In the genomic region with DNA sequence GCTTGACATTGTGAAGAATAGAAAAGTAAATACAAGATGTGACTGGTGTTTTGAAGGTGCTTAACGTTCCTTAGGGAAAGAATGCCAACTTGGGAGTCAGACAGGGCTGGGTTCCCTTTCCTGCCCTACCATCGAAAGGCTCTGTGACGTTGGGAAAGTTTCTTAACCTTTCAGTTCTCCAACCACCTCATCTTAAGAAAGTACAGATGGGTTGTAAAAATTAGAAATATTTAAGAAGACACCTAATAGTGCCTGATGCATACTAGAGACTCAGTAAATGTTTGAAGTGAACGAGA, we compare ENCODE assay signal across 8 cellular contexts. TPM values are rescaled to one million over a fixed set of nuclear protein-coding genes. Genes with fewer than 3 reads are reported as not detected.
DNase-seq lines count a peak whose midpoint lies in the region; ATAC-seq and TF ChIP-seq lines count a peak whose summit lies in the region.

No MANE protein-coding gene starts in this region.

- peak overlapping the region; percentile 84 for H3K9ac ChIP-seq in DND-41 (ENCODE audit: low read depth, low read length)

- no peaks in the 10 kb centered on the region for H3K27me3 Mint-ChIP-seq in progenitor cell of endocrine pancreas

- intact Hi-C loops in esophagus muscularis mucosa (cut with DNase I): loop anchor here (2.0 kb wide), 1 partner anchor 48 kb away; a partner anchor contains a TSS

- H3K4me2 ChIP-seq in DND-41 (ENCODE audit: insufficient read depth, low read length): peak overlapping the region; percentile 76

- peak overlapping the region; percentile 80 for H3K27ac ChIP-seq in DND-41 (ENCODE audit: low read length)
- H3K27ac ChIP-seq in esophagus muscularis mucosa (replicated peaks in 1 of 4): peak overlapping the region; percentile 97 to 100 (median 98)

- H3K36me3 ChIP-seq in DND-41 (ENCODE audit: insufficient read depth, low read length): peaks cover 42% of the 10 kb centered on the region
- peaks cover 0 to 18% (median 14%) of the 10 kb centered on the region in 4 donors for H3K36me3 ChIP-seq in esophagus muscularis mucosa

- TF ChIP-seq POLR2A in esophagus muscularis mucosa (IDR thresholded peaks at IDR 0.05; ENCODE audit: low read depth) (no peak), GM18505 (IDR thresholded peaks at IDR 0.05; ENCODE audit: borderline replicate concordance, extremely low read depth, insufficient read depth, insufficient read length) (no peak)

- H3K4me3 Mint-ChIP-seq in progenitor cell of endocrine pancreas (ENCODE audit: low read depth): peak overlapping the region; percentile 87

- ATAC-seq in DND-41 (ENCODE audit: insufficient read depth, low read depth) (no peak), GM18505 (IDR thresholded peaks at IDR 0.05; ENCODE audit: unreplicated experiment) (no peak), GM21528 (IDR thresholded peaks at IDR 0.05; ENCODE audit: low FRiP score, unreplicated experiment) (no peak)

- peak overlapping the region; percentile 67 to 69 for H3K4me3 ChIP-seq in DND-41 (ENCODE audit: low read depth in 1 of 2, low read length in 2 of 2)
- peak overlapping the region; percentile 82 to 100 (median 87) for H3K4me3 ChIP-seq in esophagus muscularis mucosa

- no peaks in the 10 kb centered on the region for H3K36me3 Mint-ChIP-seq in progenitor cell of endocrine pancreas (ENCODE audit: insufficient read depth)

- H3K27me3 ChIP-seq in DND-41 (ENCODE audit: insufficient read depth, low read length, poor library complexity) (no peaks in the 10 kb centered on the region), esophagus muscularis mucosa (no peaks in the 10 kb centered on the region)

- H3K9me3 Mint-ChIP-seq in progenitor cell of endocrine pancreas (ENCODE audit: low read depth): no peaks in the 10 kb centered on the region

- H2AFZ ChIP-seq in DND-41 (ENCODE audit: low read depth, low read length): no peak overlapping the region

- WGBS in esophagus muscularis mucosa: 1% methylated on average over 4 of the region's 4 CpGs

- H3K27ac Mint-ChIP-seq in progenitor cell of endocrine pancreas: peak overlapping the region; percentile 94

- peaks cover 47% of the 10 kb centered on the region for H4K20me1 ChIP-seq in DND-41 (ENCODE audit: insufficient read depth, low read length)

- no peak for TF ChIP-seq CTCF in DND-41 (IDR thresholded peaks at IDR 0.05; ENCODE audit: borderline replicate concordance, extremely low read depth, low read length, poor library complexity, severe bottlenecking)
- TF ChIP-seq CTCF in esophagus muscularis mucosa (IDR thresholded peaks at IDR 0.05): no peak
- TF ChIP-seq CTCF in progenitor cell of endocrine pancreas (IDR thresholded peaks at IDR 0.05; ENCODE audit: unreplicated experiment): no peak

- no peak for TF ChIP-seq EP300 in esophagus muscularis mucosa (IDR thresholded peaks at IDR 0.05)

- DNase-seq in DND-41: no peak
- peak; percentile 41 for DNase-seq in RKO (ENCODE audit: low spot score)
- no peak for DNase-seq in esophagus muscularis mucosa (ENCODE audit: extremely low spot score)
- no peak for DNase-seq in progenitor cell of endocrine pancreas (ENCODE audit: low spot score, unreplicated experiment)
- no peak for DNase-seq in COLO668 (lab: John Stamatoyannopoulos, UW; ENCODE audit: unreplicated experiment)
- DNase-seq in NCI-H1417 treated with DMSO at 0.1 percent for 48 hours (lab: John Stamatoyannopoulos, UW): no peak

- H3K9me3 ChIP-seq in DND-41 (ENCODE audit: insufficient read depth, low read length, severe bottlenecking) (no peaks in the 10 kb centered on the region), esophagus muscularis mucosa (no peaks in the 10 kb centered on the region)

- H3K4me1 Mint-ChIP-seq in progenitor cell of endocrine pancreas (ENCODE audit: low read depth): peaks cover 25% of the 10 kb centered on the region

- peaks cover 39% of the 10 kb centered on the region for H3K4me1 ChIP-seq in DND-41 (ENCODE audit: insufficient read depth, low read length)
- peaks cover 23 to 52% (median 39%) of the 10 kb centered on the region in 4 donors for H3K4me1 ChIP-seq in esophagus muscularis mucosa

- peaks cover 61% of the 10 kb centered on the region for H3K79me2 ChIP-seq in DND-41 (ENCODE audit: insufficient read depth, low read length)

RNA-seq across cellular contexts. Expression of a gene that starts 1.1 kb away (rescaled TPM):
- total RNA-seq in esophagus muscularis mucosa (10 to 100 TPM; 35.7 to 62.5 (median 50.6) TPM), progenitor cell of endocrine pancreas (64.0 and 64.9 TPM in 2 replicates)

RNA-seq across cellular contexts. Expression of a gene that starts 6.1 kb away (rescaled TPM):
- 10 to 100 TPM; 49.4 to 76.9 (median 59.4) TPM for total RNA-seq in esophagus muscularis mucosa
- 40.6 and 46.3 TPM in 2 replicates for total RNA-seq in progenitor cell of endocrine pancreas

RNA-seq across cellular contexts. Expression of a gene that starts 25.1 kb away (rescaled TPM):
- total RNA-seq in esophagus muscularis mucosa (10 to 100 TPM; 25.7 to 36.8 (median 32.2) TPM), progenitor cell of endocrine pancreas (68.7 and 76.5 TPM in 2 replicates)

RNA-seq across cellular contexts. Expression of a gene that starts 49.0 kb away (rescaled TPM):
- total RNA-seq in esophagus muscularis mucosa (100 to 1,000 TPM; 417 to 598 (median 449) TPM), progenitor cell of endocrine pancreas (61.8 and 66.1 TPM in 2 replicates)

RNA-seq across cellular contexts. Expression of a gene that starts 50.4 kb away (rescaled TPM):
- total RNA-seq in esophagus muscularis mucosa: 10 to 100 TPM; 25.2 to 36.9 (median 33.9) TPM
- 46.1 and 50.5 TPM in 2 replicates for total RNA-seq in progenitor cell of endocrine pancreas
